ENCODE assay signal across 28 cellular contexts in the genomic region with DNA sequence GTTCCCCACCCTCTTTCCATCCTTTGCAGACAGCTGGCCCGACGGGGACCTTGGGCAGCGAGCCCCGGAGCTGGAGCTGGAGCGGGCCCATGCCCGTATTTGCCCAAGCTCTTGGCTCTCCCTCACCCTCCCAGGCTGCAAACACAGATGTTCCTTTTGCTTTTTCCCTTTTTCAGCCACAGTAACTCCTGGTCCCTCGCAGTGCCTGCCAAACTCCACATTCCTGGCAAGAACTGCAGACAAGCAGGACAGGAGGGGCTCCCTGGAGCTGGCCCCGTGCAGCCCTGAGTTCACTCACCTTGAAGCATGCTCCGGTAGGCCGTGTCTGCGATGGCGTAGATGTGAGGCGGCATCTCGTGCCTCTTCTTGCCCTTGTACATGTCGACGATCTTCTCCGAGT. TPM values are rescaled to one million over a fixed set of nuclear protein-coding genes. Genes with fewer than 3 reads are reported as not detected.
DNase-seq lines count a peak whose midpoint lies in the region; ATAC-seq and TF ChIP-seq lines count a peak whose summit lies in the region.
"Had no signal": no experiment of that assay in that cellular context is flagged by ENCODE, and none has a peak within 500 bp of the region (broad histone marks: within the 10 kb centered on the region; RNA-seq: fewer than 3 reads in every experiment).

No MANE protein-coding gene starts in this region.

- H3K9me3 Mint-ChIP-seq in activated CD8-positive, alpha-beta T cell treated with anti-CD3 and anti-CD28 coated beads, Interleukin-2, amount 10 ng/mL, durations not matched to agents 7 days and 5 days (ENCODE audit: insufficient read depth) = no peaks in the 10 kb centered on the region
- H3K9me3 Mint-ChIP-seq: activated B cell treated with CpG ODN at 0.5 μM for 24 hours; central memory CD8-positive, alpha-beta T cell had no signal

- no peak for TF ChIP-seq POLR2A in stomach (IDR thresholded peaks at IDR 0.05)

- H3K4me1 Mint-ChIP-seq in activated CD8-positive, alpha-beta T cell treated with anti-CD3 and anti-CD28 coated beads, Interleukin-2, amount 10 ng/mL, durations not matched to agents 7 days and 5 days (ENCODE audit: low read depth) = no peaks in the 10 kb centered on the region
- H3K4me1 Mint-ChIP-seq: activated B cell treated with CpG ODN at 0.5 μM for 24 hours; CD14-positive monocyte; central memory CD8-positive, alpha-beta T cell; neural crest cell had no signal

- 45 to 67% (median 56%) methylated on average over 17 of the region's 17 CpGs for WGBS in stomach, 5 donors

- CTCF ChIA-PET in activated CD8-positive, alpha-beta T cell treated with anti-CD3 and anti-CD28 coated beads, Interleukin-2, amount 10 ng/mL, durations not matched to agents 7 days and 5 days (lab: Charles Lee) = interaction anchor here (0.8 to 2.2 kb wide), 7 partner anchors 8 to 89 kb away, joined by 3 to 12 read pairs (median 4); no protein-coding TSS in a partner anchor

- peak; percentile 24 to 31 for ATAC-seq in lower lobe of right lung
- ATAC-seq in mucosa of descending colon = no peak
- no peak for ATAC-seq in activated CD8-positive, alpha-beta T cell treated with anti-CD3 and anti-CD28 coated beads, Interleukin-2, amount 10 ng/mL, durations not matched to agents 7 days and 5 days
- ATAC-seq: gastrocnemius medialis, K562, SK-N-SH treated with all-trans-retinoic acid at 6 μM for 48 hours had no signal

- intact Hi-C loops in ascending aorta (cut with DNase I) = loop anchor here (1.0 to 5.0 kb wide), 3 partner anchors 8 to 46 kb away; partner anchors contain the start of gene MYH11
- intact Hi-C loops in lower lobe of right lung (cut with DNase I) = no loop called here
- intact Hi-C loops in stomach (cut with DNase I; ENCODE audit: low total_unique reads) = no loop called here
- intact Hi-C loops in mucosa of descending colon (cut with DNase I, micrococcal nuclease) = no loop called here

- POLR2A ChIA-PET in activated CD8-positive, alpha-beta T cell treated with anti-CD3 and anti-CD28 coated beads, Interleukin-2, amount 10 ng/mL, durations not matched to agents 7 days and 5 days (lab: Charles Lee) = no interaction called here

- DNase-seq in DMS 273 treated with DMSO at 0.1 percent for 48 hours (lab: John Stamatoyannopoulos, UW) (peak; percentile 38), ascending aorta (ENCODE audit: low spot score in 2 of 2) (peak; percentile 49 to 89), lower lobe of right lung (no peak), stomach (peak; percentile 68), mucosa of descending colon (no peak), HuH-7.5 (ENCODE audit: low spot score) (no peak), AG20443 (ENCODE audit: low spot score) (no peak)
- no peak for DNase-seq in activated CD8-positive, alpha-beta T cell treated with anti-CD3 and anti-CD28 coated beads, Interleukin-2, amount 10 ng/mL, durations not matched to agents 7 days and 5 days
- DNase-seq: activated B cell treated with CpG ODN at 0.5 μM for 24 hours; activated CD4-positive, alpha-beta T cell treated with anti-CD3 and anti-CD28 coated beads, Interleukin-2, amount 50 U/mL, for 48 hours; amniotic stem cell; DMS153; erythroblast; gastrocnemius medialis; GF-D8; GOT3; kidney glomerular epithelial cell; MV-4-11; NCI-H2029 treated with DMSO at 0.1 percent for 48 hours; NCI-H510A; stimulated activated CD8-positive, alpha-beta memory T cell treated with anti-CD3 and anti-CD28 coated beads, Interleukin-4, amount 100 ng/mL, for 48 hours; T-helper 9 cell had no signal

- TF ChIP-seq CTCF in ascending aorta (IDR thresholded peaks at IDR 0.05) (no peak), lower lobe of right lung (IDR thresholded peaks at IDR 0.05) (no peak), stomach (IDR thresholded peaks at IDR 0.05) (no peak), mucosa of descending colon (IDR thresholded peaks at IDR 0.05) (no peak)

- TF ChIP-seq EP300 in stomach (IDR thresholded peaks at IDR 0.05) = no peak

- H3K4me3 Mint-ChIP-seq in activated CD8-positive, alpha-beta T cell treated with anti-CD3 and anti-CD28 coated beads, Interleukin-2, amount 10 ng/mL, durations not matched to agents 7 days and 5 days = no peak overlapping the region
- H3K4me3 Mint-ChIP-seq: activated B cell treated with CpG ODN at 0.5 μM for 24 hours; CD14-positive monocyte; central memory CD8-positive, alpha-beta T cell; neural crest cell had no signal

- no peaks in the 10 kb centered on the region for H3K27me3 ChIP-seq in ascending aorta
- no peaks in the 10 kb centered on the region for H3K27me3 ChIP-seq in lower lobe of right lung (ENCODE audit: low read depth)
- no peaks in the 10 kb centered on the region for H3K27me3 ChIP-seq in stomach
- H3K27me3 ChIP-seq: gastrocnemius medialis had no signal

- H3K9me3 ChIP-seq in ascending aorta (no peaks in the 10 kb centered on the region), lower lobe of right lung (no peaks in the 10 kb centered on the region), stomach (no peaks in the 10 kb centered on the region), mucosa of descending colon (no peaks in the 10 kb centered on the region)
- H3K9me3 ChIP-seq: gastrocnemius medialis had no signal

- H3K27ac ChIP-seq in ascending aorta (peak overlapping the region; percentile 77 to 90), lower lobe of right lung (no peak overlapping the region), stomach (peak overlapping the region in 3 of 5 donors; percentile 59 to 86 (median 69))
- H3K27ac ChIP-seq: gastrocnemius medialis, RWPE1 had no signal

- no peaks in the 10 kb centered on the region for H3K36me3 Mint-ChIP-seq in activated CD8-positive, alpha-beta T cell treated with anti-CD3 and anti-CD28 coated beads, Interleukin-2, amount 10 ng/mL, durations not matched to agents 7 days and 5 days (ENCODE audit: low read depth)
- H3K36me3 Mint-ChIP-seq: CD14-positive monocyte had no signal

- peak overlapping the region in 1 of 2 donors; percentile 38 for H3K4me3 ChIP-seq in ascending aorta
- H3K4me3 ChIP-seq in lower lobe of right lung = no peak overlapping the region
- no peak overlapping the region for H3K4me3 ChIP-seq in stomach
- H3K4me3 ChIP-seq in mucosa of descending colon = no peak overlapping the region
- H3K4me3 ChIP-seq: gastrocnemius medialis, K562 had no signal

- H3K36me3 ChIP-seq in ascending aorta (peaks cover 64 to 67% of the 10 kb centered on the region in 2 donors), lower lobe of right lung (no peaks in the 10 kb centered on the region), stomach (peaks cover 0 to 12% (median 0%) of the 10 kb centered on the region in 4 donors), mucosa of descending colon (ENCODE audit: low read depth) (no peaks in the 10 kb centered on the region)
- H3K36me3 ChIP-seq: gastrocnemius medialis had no signal

- H3K4me1 ChIP-seq in ascending aorta (peaks cover 37 to 63% of the 10 kb centered on the region in 2 donors), lower lobe of right lung (no peaks in the 10 kb centered on the region), stomach (peaks cover 7 to 54% (median 27%) of the 10 kb centered on the region in 4 donors), mucosa of descending colon (ENCODE audit: low read depth) (no peaks in the 10 kb centered on the region)
- H3K4me1 ChIP-seq: gastrocnemius medialis had no signal

- peaks cover 6% of the 10 kb centered on the region for H3K27me3 Mint-ChIP-seq in activated CD8-positive, alpha-beta T cell treated with anti-CD3 and anti-CD28 coated beads, Interleukin-2, amount 10 ng/mL, durations not matched to agents 7 days and 5 days (ENCODE audit: low read depth)
- H3K27me3 Mint-ChIP-seq: activated B cell treated with CpG ODN at 0.5 μM for 24 hours had no signal

- H3K27ac Mint-ChIP-seq in activated CD8-positive, alpha-beta T cell treated with anti-CD3 and anti-CD28 coated beads, Interleukin-2, amount 10 ng/mL, durations not matched to agents 7 days and 5 days = no peak overlapping the region
- H3K27ac Mint-ChIP-seq: activated B cell treated with CpG ODN at 0.5 μM for 24 hours, CD14-positive monocyte had no signal

RNA-seq across cellular contexts. Expression of gene MYH11, which starts 33.9 kb away (rescaled TPM):
- total RNA-seq in ascending aorta = 694 TPM
- total RNA-seq in lower lobe of right lung = 102 TPM
- 1,000 to 10,000 TPM in 4 of 5 donors, 100 to 1,000 TPM in 1; 496 to 3,048 (median 1,297) TPM for total RNA-seq in stomach
- polyA plus RNA-seq in stomach = 100 to 1,000 TPM in 1 of 3 donors, 10 to 100 TPM in 2; 33.8 to 494 (median 44.0) TPM
- 1,000 to 10,000 TPM in 1 of 3 donors, 100 to 1,000 TPM in 1, 10 to 100 TPM in 1; 98.2 to 5,005 (median 282) TPM for total RNA-seq in mucosa of descending colon
- total RNA-seq in activated CD8-positive, alpha-beta T cell treated with anti-CD3 and anti-CD28 coated beads, Interleukin-2, amount 10 ng/mL, durations not matched to agents 7 days and 5 days = not detected

Comparison
In these comparisons a context has a peak if more than half of its experiments do, and no peak if none do; other contexts are left out.
1. DNase-seq: peak in DMS 273 treated with DMSO at 0.1 percent for 48 hours (single experiment), ascending aorta (2 of 2) and stomach (single experiment); none in lower lobe of right lung (single experiment), mucosa of descending colon (0 of 3), HuH-7.5 (single experiment), AG20443 (single experiment) and activated CD8-positive, alpha-beta T cell treated with anti-CD3 and anti-CD28 coated beads, Interleukin-2, amount 10 ng/mL, durations not matched to agents 7 days and 5 days (single experiment).
2. ATAC-seq: peak in lower lobe of right lung (2 of 2); none in mucosa of descending colon (single experiment) and activated CD8-positive, alpha-beta T cell treated with anti-CD3 and anti-CD28 coated beads, Interleukin-2, amount 10 ng/mL, durations not matched to agents 7 days and 5 days (single experiment).
3. RNA of gene MYH11, which starts 33.9 kb away (total RNA-seq): 496 to 3,048 TPM in stomach, 694 TPM in ascending aorta (single experiment), 98.2 to 5,005 TPM in mucosa of descending colon and 102 TPM in lower lobe of right lung (single experiment); not detected in activated CD8-positive, alpha-beta T cell treated with anti-CD3 and anti-CD28 coated beads, Interleukin-2, amount 10 ng/mL, durations not matched to agents 7 days and 5 days; every median in the first group is over 10 times any median in the second.